ENCODE assay signal across 20 cellular contexts in genomic region chr7:127387974-127388373, GRCh38. TPM values are rescaled to one million over a fixed set of nuclear protein-coding genes. Genes with fewer than 3 reads are reported as not detected.
DNase-seq lines count a peak whose midpoint lies in the region; ATAC-seq, FAIRE-seq and TF ChIP-seq lines count a peak whose summit lies in the region.
"Had no signal": no experiment of that assay in that cellular context is flagged by ENCODE, and none has a peak within 500 bp of the region (broad histone marks: within the 10 kb centered on the region; RNA-seq: fewer than 3 reads in every experiment).

No MANE protein-coding gene starts in this region.

- POLR2A ChIA-PET in K562 (lab: Yijun Ruan, JAX): interaction anchor here (0.6 to 1.0 kb wide), 3 partner anchors 18 to 37 kb away, joined by 3 to 5 read pairs (median 4); no protein-coding TSS in a partner anchor
- POLR2A ChIA-PET in activated CD8-positive, alpha-beta T cell treated with anti-CD3 and anti-CD28 coated beads for 36 hours (lab: Charles Lee): interaction anchor here (0.9 kb wide), 1 partner anchor 28 kb away, joined by 3 read pairs; no protein-coding TSS in a partner anchor

- H3K9me1 ChIP-seq in K562 (ENCODE audit: control insufficient read depth, insufficient read depth, low read length): no peaks in the 10 kb centered on the region

- H3K4me1 Mint-ChIP-seq in activated naive CD8-positive, alpha-beta T cell (ENCODE audit: low read depth): peaks cover 70% of the 10 kb centered on the region
- peaks cover 52% of the 10 kb centered on the region for H3K4me1 Mint-ChIP-seq in activated naive CD8-positive, alpha-beta T cell treated with anti-CD3 and anti-CD28 coated beads for 36 hours
- H3K4me1 Mint-ChIP-seq in natural killer cell treated with Interleukin-12 subunit alpha and Interleukin-12 subunit beta and Interleukin-15 and Interleukin-18, amount 100 ng/mL, for 72 hours (ENCODE audit: low read depth in 2 of 2): peaks cover 44 to 51% of the 10 kb centered on the region in 2 donors
- H3K4me1 Mint-ChIP-seq in activated CD8-positive, alpha-beta T cell treated with anti-CD3 and anti-CD28 coated beads for 36 hours (ENCODE audit: low read depth): peaks cover 50% of the 10 kb centered on the region

- H3K27ac Mint-ChIP-seq in activated naive CD8-positive, alpha-beta T cell: peak overlapping the region; percentile 64
- H3K27ac Mint-ChIP-seq in activated naive CD8-positive, alpha-beta T cell treated with anti-CD3 and anti-CD28 coated beads for 36 hours: no peak overlapping the region
- peak overlapping the region in 1 of 2 donors; percentile 55 for H3K27ac Mint-ChIP-seq in natural killer cell treated with Interleukin-12 subunit alpha and Interleukin-12 subunit beta and Interleukin-15 and Interleukin-18, amount 100 ng/mL, for 72 hours
- H3K27ac Mint-ChIP-seq in activated CD8-positive, alpha-beta T cell treated with anti-CD3 and anti-CD28 coated beads for 36 hours: no peak overlapping the region
- H3K27ac Mint-ChIP-seq: H9 had no signal

- no peak for TF ChIP-seq POLR2A in K562 (conservative IDR thresholded peaks at IDR 0.05)

- peaks cover 25 to 31% of the 10 kb centered on the region in 2 experiments for H3K4me1 ChIP-seq in K562 (replicated peaks in 1 of 2; ENCODE audit: control insufficient read depth in 2 of 2, insufficient read depth in 2 of 2, low read length in 2 of 2)

- H3K9me2 ChIP-seq in SU-DHL-6 (replicated peaks; ENCODE audit: insufficient read depth, low read length): no peaks in the 10 kb centered on the region

- H3K4me3 Mint-ChIP-seq in activated naive CD8-positive, alpha-beta T cell: peak overlapping the region; percentile 45
- H3K4me3 Mint-ChIP-seq in activated naive CD8-positive, alpha-beta T cell treated with anti-CD3 and anti-CD28 coated beads for 36 hours: no peak overlapping the region
- H3K4me3 Mint-ChIP-seq in natural killer cell treated with Interleukin-12 subunit alpha and Interleukin-12 subunit beta and Interleukin-15 and Interleukin-18, amount 100 ng/mL, for 72 hours: peak overlapping the region; percentile 93
- H3K4me3 Mint-ChIP-seq in activated CD8-positive, alpha-beta T cell treated with anti-CD3 and anti-CD28 coated beads for 36 hours: no peak overlapping the region
- H3K4me3 Mint-ChIP-seq: H9 had no signal

- no peaks in the 10 kb centered on the region for H3K9me3 Mint-ChIP-seq in activated naive CD8-positive, alpha-beta T cell (ENCODE audit: low read depth)
- H3K9me3 Mint-ChIP-seq in activated naive CD8-positive, alpha-beta T cell treated with anti-CD3 and anti-CD28 coated beads for 36 hours: no peaks in the 10 kb centered on the region
- H3K9me3 Mint-ChIP-seq in natural killer cell treated with Interleukin-12 subunit alpha and Interleukin-12 subunit beta and Interleukin-15 and Interleukin-18, amount 100 ng/mL, for 72 hours: no peaks in the 10 kb centered on the region
- H3K9me3 Mint-ChIP-seq in activated CD8-positive, alpha-beta T cell treated with anti-CD3 and anti-CD28 coated beads for 36 hours: no peaks in the 10 kb centered on the region
- H3K9me3 Mint-ChIP-seq: H9, IgD-negative memory B cell had no signal

- peaks cover 23% of the 10 kb centered on the region for H3K36me3 Mint-ChIP-seq in activated naive CD8-positive, alpha-beta T cell
- H3K36me3 Mint-ChIP-seq in activated naive CD8-positive, alpha-beta T cell treated with anti-CD3 and anti-CD28 coated beads for 36 hours: peaks cover 54% of the 10 kb centered on the region
- peaks cover 32% of the 10 kb centered on the region for H3K36me3 Mint-ChIP-seq in natural killer cell treated with Interleukin-12 subunit alpha and Interleukin-12 subunit beta and Interleukin-15 and Interleukin-18, amount 100 ng/mL, for 72 hours
- H3K36me3 Mint-ChIP-seq in activated CD8-positive, alpha-beta T cell treated with anti-CD3 and anti-CD28 coated beads for 36 hours (ENCODE audit: low read depth): peaks cover 50% of the 10 kb centered on the region

- FAIRE-seq in K562 (lab: Jason Lieb, UNC): no peak
- FAIRE-seq: A204.1 had no signal

- H3K4me2 ChIP-seq in SU-DHL-6 (ENCODE audit: low read depth, low read length, poor library complexity, severe bottlenecking): peak overlapping the region; percentile 73
- no peak overlapping the region for H3K4me2 ChIP-seq in K562 (ENCODE audit: insufficient read depth, low read length)

- intact Hi-C loops in K562 (cut with micrococcal nuclease): no loop called here
- intact Hi-C loops in activated CD8-positive, alpha-beta T cell treated with anti-CD3 and anti-CD28 coated beads for 36 hours (cut with micrococcal nuclease): no loop called here

- H3K9me3 ChIP-seq in SU-DHL-6 (ENCODE audit: insufficient read depth, low read length) (no peaks in the 10 kb centered on the region), K562 (replicated peaks; ENCODE audit: control insufficient read depth, insufficient read depth, low read depth, low read length) (no peaks in the 10 kb centered on the region)

- H3K4me3 ChIP-seq in SU-DHL-6 (ENCODE audit: insufficient read depth, low read length, poor library complexity, severe bottlenecking) (no peak overlapping the region), K562 (no peak overlapping the region)

- no peak for DNase-seq in activated naive CD8-positive, alpha-beta T cell treated with anti-CD3 and anti-CD28 coated beads for 36 hours
- no peak for DNase-seq in K562 (ENCODE audit: extremely low read depth in 1 of 4, low spot score in 3 of 4)
- DNase-seq in natural killer cell treated with Interleukin-12 subunit alpha and Interleukin-12 subunit beta and Interleukin-15 and Interleukin-18, amount 100 ng/mL, for 72 hours (ENCODE audit: low spot score): no peak
- no peak for DNase-seq in mucosa of gallbladder (ENCODE audit: low spot score)
- no peak for DNase-seq in activated CD8-positive, alpha-beta T cell treated with anti-CD3 and anti-CD28 coated beads for 36 hours
- DNase-seq: DMS53, H9, NCI-H1436, NCI-H2029, NCI-H2171 treated with DMSO at 0.1 percent for 48 hours, NCI-H446 treated with DMSO at 0.1 percent for 48 hours, NCI-H774, RPMI8226, SIG-M5 had no signal

- H2AFZ ChIP-seq in SU-DHL-6 (ENCODE audit: low read depth, low read length, severe bottlenecking) (no peak overlapping the region), K562 (ENCODE audit: low read depth, low read length) (no peak overlapping the region)

- H3K27me3 ChIP-seq in SU-DHL-6 (ENCODE audit: low read length): no peaks in the 10 kb centered on the region
- no peaks in the 10 kb centered on the region for H3K27me3 ChIP-seq in K562 (ENCODE audit: control insufficient read depth in 2 of 2, insufficient read depth in 2 of 2, low read length in 2 of 2)

- peaks cover 2% of the 10 kb centered on the region; the same call in 1 of the 2 replicates for H3F3A ChIP-seq in SU-DHL-6 (ENCODE audit: insufficient read depth)

- H3K79me2 ChIP-seq in SU-DHL-6 (ENCODE audit: insufficient read depth, low read length): peaks cover 93% of the 10 kb centered on the region
- peaks cover 97% of the 10 kb centered on the region for H3K79me2 ChIP-seq in K562 (ENCODE audit: control insufficient read depth, insufficient read depth, low read length)

- CTCF ChIA-PET in K562 (lab: Yijun Ruan, JAX; ENCODE audit: low intra/inter-chr PET ratio): no interaction called here
- CTCF ChIA-PET in activated CD8-positive, alpha-beta T cell treated with anti-CD3 and anti-CD28 coated beads for 36 hours (lab: Charles Lee): interaction anchor here (1.2 kb wide), 1 partner anchor 59 kb away, joined by 4 read pairs; no protein-coding TSS in a partner anchor

- in situ Hi-C loops in K562 (cut with MboI): no loop called here

- no peaks in the 10 kb centered on the region for H3K27me3 Mint-ChIP-seq in activated naive CD8-positive, alpha-beta T cell
- H3K27me3 Mint-ChIP-seq in activated naive CD8-positive, alpha-beta T cell treated with anti-CD3 and anti-CD28 coated beads for 36 hours: no peaks in the 10 kb centered on the region
- H3K27me3 Mint-ChIP-seq in natural killer cell treated with Interleukin-12 subunit alpha and Interleukin-12 subunit beta and Interleukin-15 and Interleukin-18, amount 100 ng/mL, for 72 hours: no peaks in the 10 kb centered on the region
- H3K27me3 Mint-ChIP-seq in activated CD8-positive, alpha-beta T cell treated with anti-CD3 and anti-CD28 coated beads for 36 hours: no peaks in the 10 kb centered on the region
- H3K27me3 Mint-ChIP-seq: IgD-negative memory B cell had no signal

- H3K9ac ChIP-seq in SU-DHL-6 (ENCODE audit: low read length) (no peak overlapping the region), K562 (ENCODE audit: insufficient read depth in 1 of 2, low read depth in 2 of 2, low read length in 2 of 2) (0 out of 4 replicates have a peak overlapping the region, but pooled peaks of 1 of the 2 experiments have one; percentile 11)

- peaks cover 21% of the 10 kb centered on the region for H4K20me1 ChIP-seq in SU-DHL-6 (ENCODE audit: low read depth, low read length)
- peaks cover 4% of the 10 kb centered on the region; the same call in 1 of the 2 replicates for H4K20me1 ChIP-seq in K562 (replicated peaks; ENCODE audit: control insufficient read depth, insufficient read depth, low read length)

- BruUV-seq in K562 (replicated peaks; lab: Mats Ljungman, UMichigan): no TSS peak

- ATAC-seq in K562 (no peak), HG03565 (IDR thresholded peaks at IDR 0.05; ENCODE audit: unreplicated experiment) (no peak)
- ATAC-seq in natural killer cell treated with Interleukin-12 subunit alpha and Interleukin-12 subunit beta and Interleukin-15 and Interleukin-18, amount 100 ng/mL, for 72 hours: no peak
- ATAC-seq in activated CD8-positive, alpha-beta T cell treated with anti-CD3 and anti-CD28 coated beads for 36 hours: no peak

- TF ChIP-seq EP300 in K562 (IDR thresholded peaks at IDR 0.05; ENCODE audit: low read length): no peak

- H3K27ac ChIP-seq in SU-DHL-6 (ENCODE audit: low read depth, low read length) (no peak overlapping the region), K562 (ENCODE audit: extremely low read depth, low read depth, low read length) (no peak overlapping the region)
- H3K27ac ChIP-seq: C4-2B had no signal

- TF ChIP-seq CTCF in SU-DHL-6 (IDR thresholded peaks at IDR 0.05; ENCODE audit: insufficient read depth, low read length, poor library complexity, severe bottlenecking): no peak
- no peak for TF ChIP-seq CTCF in K562 (IDR thresholded peaks at IDR 0.05 in 2 of 3, conservative IDR thresholded peaks at IDR 0.05 in 1 of 3; ENCODE audit: insufficient read depth in 2 of 3, low read depth in 1 of 3, low read length in 3 of 3)
- TF ChIP-seq CTCF in activated CD8-positive, alpha-beta T cell treated with anti-CD3 and anti-CD28 coated beads for 36 hours (IDR thresholded peaks at IDR 0.05): no peak

- no peak for TF ChIP-seq RAD21 in K562 (CRISPR knock-in tag; conservative IDR thresholded peaks at IDR 0.05 in 1 of 2, IDR thresholded peaks at IDR 0.05 in 1 of 2)

- H3K36me3 ChIP-seq in SU-DHL-6 (ENCODE audit: low read length) (peaks cover 56% of the 10 kb centered on the region), K562 (ENCODE audit: control insufficient read depth, insufficient read depth, low read length) (peaks cover 69% of the 10 kb centered on the region)

- WGBS in K562 (ENCODE audit: insufficient coverage, low coverage, missing lambda C conversion rate): 97% methylated on average over 2 of the region's 2 CpGs

RNA-seq across cellular contexts. Expression of gene ZNF800, which starts 4.5 kb away (rescaled TPM):
- 10 to 100 TPM; 32.1 to 34.2 TPM for total RNA-seq in activated naive CD8-positive, alpha-beta T cell treated with anti-CD3 and anti-CD28 coated beads for 36 hours
- 28.7 and 131 TPM in 2 replicates for total RNA-seq in K562 (2011; cell fraction: chromatin; rRNA removed; ENCODE audit: low replicate concordance)
- 19.2 and 29.9 TPM in 2 replicates for total RNA-seq in K562 (2011; cell fraction: nucleolus; rRNA removed)
- 38.3 and 60.6 TPM in 2 replicates for total RNA-seq in K562 (2011; cell fraction: nucleoplasm; rRNA removed)
- total RNA-seq in K562 (2014; rRNA removed) (21.0 and 25.2 TPM in 2 replicates), K562 (2014; rRNA removed; fragmentation: Illumina TruSeq; extraction: Trizol) (46.1 and 51.1 TPM in 2 replicates), K562 (2015; rRNA removed; fragmentation: Illumina TruSeq; extraction: Trizol) (54.0 and 58.3 TPM in 2 replicates), K562 (2021) (48.5 and 50.2 TPM in 2 replicates), mucosa of gallbladder (33.9 TPM)
- polyA plus RNA-seq in K562 (2011; rRNA removed) (23.8 and 33.4 TPM in 2 replicates), K562 (2014; fragmentation: Illumina TruSeq; extraction: Trizol) (29.0 and 46.7 TPM in 2 replicates), K562 (2014; fragmentation: Nextera tagmentation; extraction: Ambion mirVana) (1 to 10 TPM; 7.5 to 9.3 TPM), K562 (2014; rRNA removed) (18.9 and 19.3 TPM in 2 replicates)
- 12.3 and 14.2 TPM in 2 replicates for polyA plus RNA-seq in K562 (2011; cell fraction: cytosol; rRNA removed)
- 53.9 and 61.4 TPM in 2 replicates for polyA plus RNA-seq in K562 (2011; cell fraction: nucleus; rRNA removed)
- 19.6 and 27.8 TPM in 2 replicates for polyA plus RNA-seq in K562 (2012)
- 61.9 and 63.0 TPM in 2 replicates for polyA minus RNA-seq in K562 (2011; rRNA and poly(A)+ RNA removed)
- polyA minus RNA-seq in K562 (2011; cell fraction: cytosol; rRNA and poly(A)+ RNA removed): 22.8 and 31.1 TPM in 2 replicates
- 83.5 and 119 TPM in 2 replicates for polyA minus RNA-seq in K562 (2011; cell fraction: nucleus; rRNA and poly(A)+ RNA removed)
- total RNA-seq in natural killer cell treated with Interleukin-12 subunit alpha and Interleukin-12 subunit beta and Interleukin-15 and Interleukin-18, amount 100 ng/mL, for 72 hours: 10 to 100 TPM; 52.8 to 56.3 TPM
- total RNA-seq in activated CD8-positive, alpha-beta T cell treated with anti-CD3 and anti-CD28 coated beads for 36 hours: 10 to 100 TPM; 29.3 to 31.1 TPM

Comparison
In these comparisons a context has a peak if more than half of its experiments do, and no peak if none do; other contexts are left out.
1. H3K4me3 Mint-ChIP-seq: peak in activated naive CD8-positive, alpha-beta T cell (single experiment) and natural killer cell treated with Interleukin-12 subunit alpha and Interleukin-12 subunit beta and Interleukin-15 and Interleukin-18, amount 100 ng/mL, for 72 hours (single experiment); none in activated naive CD8-positive, alpha-beta T cell treated with anti-CD3 and anti-CD28 coated beads for 36 hours (single experiment) and activated CD8-positive, alpha-beta T cell treated with anti-CD3 and anti-CD28 coated beads for 36 hours (single experiment).